22 cellular contexts compared by ENCODE assay signal in the genomic region with DNA sequence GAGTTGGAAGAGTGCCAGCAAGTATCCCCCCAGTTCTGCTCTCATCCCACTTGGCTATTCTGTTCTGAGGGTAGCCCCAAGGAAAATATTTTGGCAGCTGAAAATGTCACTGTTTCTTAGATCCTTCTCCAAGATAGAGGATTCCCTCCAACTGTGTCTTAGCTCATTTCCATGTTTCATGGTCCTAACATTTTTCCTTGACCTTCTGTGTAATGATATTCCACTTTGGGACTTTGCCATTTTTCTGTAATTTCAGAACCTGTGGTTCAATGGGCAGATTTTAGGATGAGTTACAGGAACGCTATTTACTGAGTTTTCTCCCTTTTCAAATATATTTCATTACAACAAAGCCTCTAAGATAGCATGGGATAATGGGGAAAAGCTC. TPM values are rescaled to one million over a fixed set of nuclear protein-coding genes. Genes with fewer than 3 reads are reported as not detected.
DNase-seq lines count a peak whose midpoint lies in the region; ATAC-seq, FAIRE-seq and TF ChIP-seq lines count a peak whose summit lies in the region.
"Had no signal": no experiment of that assay in that cellular context is flagged by ENCODE, and none has a peak within 500 bp of the region (broad histone marks: within the 10 kb centered on the region; RNA-seq: fewer than 3 reads in every experiment).

No MANE protein-coding gene starts in this region.

- peaks cover 6% of the 10 kb centered on the region for H3K36me3 Mint-ChIP-seq in astrocyte (ENCODE audit: low read depth, unreplicated experiment)

- H3K27me3 Mint-ChIP-seq in astrocyte (ENCODE audit: low read depth, unreplicated experiment) = peaks cover 19% of the 10 kb centered on the region
- H3K27me3 Mint-ChIP-seq: activated B cell treated with CpG ODN at 0.5 μM for 24 hours; CD4-positive, alpha-beta T cell; IgD-negative memory B cell had no signal

- H2AFZ ChIP-seq in astrocyte (ENCODE audit: low read depth, low read length) = no peak overlapping the region

- peak overlapping the region; percentile 38 for H3K9ac ChIP-seq in astrocyte (ENCODE audit: low read length)
- peak overlapping the region; percentile 58 for H3K9ac ChIP-seq in skeletal muscle satellite cell (ENCODE audit: low read depth, low read length)

- TF ChIP-seq CTCF in astrocyte (IDR thresholded peaks at IDR 0.05; ENCODE audit: insufficient read depth, low read depth, low read length) (no peak), fibroblast of the aortic adventitia (IDR thresholded peaks at IDR 0.05; ENCODE audit: insufficient read depth, low read length) (no peak), ascending aorta (IDR thresholded peaks at IDR 0.05) (no peak)

- H3K9me3 Mint-ChIP-seq in astrocyte (ENCODE audit: unreplicated experiment) = peaks cover 4% of the 10 kb centered on the region
- H3K9me3 Mint-ChIP-seq: activated B cell treated with CpG ODN at 0.5 μM for 24 hours; CD4-positive, alpha-beta T cell; IgD-negative memory B cell had no signal

- H3K4me2 ChIP-seq in astrocyte (ENCODE audit: low read length) (peak overlapping the region; percentile 68), skeletal muscle satellite cell (ENCODE audit: low read length) (peak overlapping the region; percentile 73)

- FAIRE-seq in astrocyte (lab: Jason Lieb, UNC) = no peak
- FAIRE-seq: H1, keratinocyte, urothelium cell line had no signal

- no peaks in the 10 kb centered on the region for H3K9me3 ChIP-seq in astrocyte (ENCODE audit: insufficient read depth, low read depth, low read length)
- H3K9me3 ChIP-seq in skeletal muscle satellite cell (replicated peaks; ENCODE audit: low read length) = no peaks in the 10 kb centered on the region
- no peaks in the 10 kb centered on the region for H3K9me3 ChIP-seq in ascending aorta

- H3K4me3 ChIP-seq in astrocyte (ENCODE audit: insufficient read depth, low read depth, low read length) = no peak overlapping the region
- no peak overlapping the region for H3K4me3 ChIP-seq in fibroblast of the aortic adventitia (ENCODE audit: low read depth, low read length)
- peak overlapping the region; percentile 48 for H3K4me3 ChIP-seq in skeletal muscle satellite cell (ENCODE audit: low read length)
- H3K4me3 ChIP-seq in ascending aorta = no peak overlapping the region

- no peak overlapping the region for H3K4me3 Mint-ChIP-seq in astrocyte (ENCODE audit: unreplicated experiment)
- H3K4me3 Mint-ChIP-seq: activated B cell treated with CpG ODN at 0.5 μM for 24 hours; activated CD8-positive, alpha-beta T cell treated with anti-CD3 and anti-CD28 coated beads, Interleukin-2, amount 10 ng/mL, durations not matched to agents 7 days and 5 days; CD4-positive, alpha-beta T cell; IgD-negative memory B cell had no signal

- ATAC-seq in HG03439 (IDR thresholded peaks at IDR 0.05; ENCODE audit: unreplicated experiment) = no peak
- no peak for ATAC-seq in GM19328 (IDR thresholded peaks at IDR 0.05; ENCODE audit: unreplicated experiment)
- ATAC-seq: activated CD8-positive, alpha-beta T cell treated with anti-CD3 and anti-CD28 coated beads, Interleukin-2, amount 10 ng/mL, durations not matched to agents 7 days and 5 days had no signal

- no peaks in the 10 kb centered on the region for H3K27me3 ChIP-seq in astrocyte (ENCODE audit: insufficient read depth, low read length)
- no peaks in the 10 kb centered on the region for H3K27me3 ChIP-seq in skeletal muscle satellite cell (ENCODE audit: control insufficient read depth, insufficient read depth, low read length)
- H3K27me3 ChIP-seq in ascending aorta = no peaks in the 10 kb centered on the region

- intact Hi-C loops in ascending aorta (cut with DNase I) = no loop called here

- H3K27ac ChIP-seq in astrocyte (ENCODE audit: low read depth, low read length) (peak overlapping the region; percentile 72), ascending aorta (no peak overlapping the region)

- H3K4me1 ChIP-seq in astrocyte (ENCODE audit: insufficient read depth, low read length) = peaks cover 27% of the 10 kb centered on the region
- H3K4me1 ChIP-seq in skeletal muscle satellite cell (ENCODE audit: control insufficient read depth, insufficient read depth, low read length) = peaks cover 35% of the 10 kb centered on the region
- peaks cover 0 to 4% of the 10 kb centered on the region in 2 donors for H3K4me1 ChIP-seq in ascending aorta

- H3K79me2 ChIP-seq in astrocyte (ENCODE audit: insufficient read depth, low read length) = no peaks in the 10 kb centered on the region

- no peaks in the 10 kb centered on the region for H3K36me3 ChIP-seq in astrocyte (ENCODE audit: insufficient read depth, low read length)
- H3K36me3 ChIP-seq in skeletal muscle satellite cell (ENCODE audit: insufficient read depth, low read length) = no peaks in the 10 kb centered on the region
- no peaks in the 10 kb centered on the region for H3K36me3 ChIP-seq in ascending aorta

- H3K4me1 Mint-ChIP-seq in astrocyte (ENCODE audit: low read depth, unreplicated experiment) = peaks cover 15% of the 10 kb centered on the region
- H3K4me1 Mint-ChIP-seq: activated B cell treated with CpG ODN at 0.5 μM for 24 hours had no signal

- DNase-seq in EL = peak; percentile 8
- DNase-seq in astrocyte (ENCODE audit: low read depth) = peak; percentile 14
- peak; percentile 26 for DNase-seq in fibroblast of the aortic adventitia (ENCODE audit: low read depth)
- DNase-seq in ascending aorta (ENCODE audit: low spot score in 2 of 2) = no peak
- no peak for DNase-seq in DMS53 (lab: John Stamatoyannopoulos, UW)
- DNase-seq: activated B cell treated with CpG ODN at 0.5 μM for 24 hours; activated CD8-positive, alpha-beta T cell treated with anti-CD3 and anti-CD28 coated beads, Interleukin-2, amount 10 ng/mL, durations not matched to agents 7 days and 5 days; amniotic stem cell; caudate nucleus; CD4-positive, alpha-beta T cell; MM.1S; NCI-H526; nucleus accumbens; T-helper 9 cell had no signal

- H3K27ac Mint-ChIP-seq in astrocyte (ENCODE audit: unreplicated experiment) = no peak overlapping the region
- H3K27ac Mint-ChIP-seq: activated B cell treated with CpG ODN at 0.5 μM for 24 hours; activated CD8-positive, alpha-beta T cell treated with anti-CD3 and anti-CD28 coated beads, Interleukin-2, amount 10 ng/mL, durations not matched to agents 7 days and 5 days; CD4-positive, alpha-beta T cell; IgD-negative memory B cell had no signal

- peaks cover 15% of the 10 kb centered on the region for H4K20me1 ChIP-seq in astrocyte (ENCODE audit: insufficient read depth, low read length)

RNA-seq across cellular contexts. Expression of a gene that starts 34.7 kb away (rescaled TPM):
- total RNA-seq in astrocyte (10.8 and 11.4 TPM in 2 replicates), fibroblast of the aortic adventitia (ENCODE audit: low replicate concordance) (18.3 and 23.8 TPM in 2 replicates), ascending aorta (21.6 TPM)
- total RNA-seq in skeletal muscle satellite cell (2012; rRNA removed) = 13.4 and 15.5 TPM in 2 replicates

RNA-seq across cellular contexts. Expression of a gene that starts 44.0 kb away (rescaled TPM):
- total RNA-seq in astrocyte (1.2 and 1.5 TPM in 2 replicates), fibroblast of the aortic adventitia (ENCODE audit: low replicate concordance) (1.6 and 3.1 TPM in 2 replicates), ascending aorta (14.2 TPM)
- 0.25 and 0.44 TPM in 2 replicates for total RNA-seq in skeletal muscle satellite cell (2012; rRNA removed)
- total RNA-seq: G401 had no signal

RNA-seq across cellular contexts. Expression of a gene that starts 50.8 kb away (rescaled TPM):
- total RNA-seq in astrocyte (26.6 and 28.1 TPM in 2 replicates), fibroblast of the aortic adventitia (ENCODE audit: low replicate concordance) (25.7 and 41.9 TPM in 2 replicates), ascending aorta (49.4 TPM)
- 15.0 and 18.1 TPM in 2 replicates for total RNA-seq in skeletal muscle satellite cell (2012; rRNA removed)

RNA-seq across cellular contexts. Expression of a gene that starts 52.2 kb away (rescaled TPM):
- 54.8 and 55.2 TPM in 2 replicates for total RNA-seq in astrocyte
- 68.1 and 76.0 TPM in 2 replicates for total RNA-seq in fibroblast of the aortic adventitia (ENCODE audit: low replicate concordance)
- total RNA-seq in skeletal muscle satellite cell (2012; rRNA removed) = 38.5 and 56.1 TPM in 2 replicates
- 83.5 TPM for total RNA-seq in ascending aorta

Comparison
In these comparisons a context has a peak if more than half of its experiments do, and no peak if none do; other contexts are left out.
1. DNase-seq: peak in EL (single experiment), astrocyte (single experiment) and fibroblast of the aortic adventitia (single experiment); none in ascending aorta (0 of 2) and DMS53 (single experiment).